ENCODE assay signal across 1 cellular context in the genomic region with DNA sequence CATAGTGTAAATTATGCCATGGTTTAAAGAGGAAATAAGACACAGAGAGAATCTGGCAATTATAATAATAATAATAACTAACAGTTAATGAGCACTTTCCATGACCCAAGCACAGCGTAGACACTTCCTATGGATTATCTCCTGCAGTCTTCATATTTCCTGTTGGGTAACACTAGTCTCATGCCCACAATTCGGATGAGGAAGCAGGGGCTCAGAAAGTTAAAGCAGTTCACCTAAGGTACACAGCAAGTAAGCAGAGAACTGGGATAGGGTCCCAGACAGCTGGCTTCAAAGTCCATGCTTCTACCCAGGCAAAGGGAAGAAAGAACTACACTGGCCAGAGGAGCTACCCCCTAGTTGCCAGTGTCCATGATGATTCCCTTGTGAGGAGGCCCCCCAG.
TF ChIP-seq lines count a peak whose summit lies in the region.

No MANE protein-coding gene starts in this region.

TF ChIP-seq in SK-N-SH treated with all-trans-retinoic acid at 6 μM for 48 hours, 23 proteins besides CTCF, POLR2A, EP300 and RAD21 (continued from another document):
- no peak for TF ChIP-seq ARNTL (CRISPR knock-in tag; IDR thresholded peaks at IDR 0.05; ENCODE audit: borderline replicate concordance, low read depth)
- TF ChIP-seq TOX (CRISPR knock-in tag; IDR thresholded peaks at IDR 0.05; ENCODE audit: borderline replicate concordance): no peak
- TF ChIP-seq TCF4 (CRISPR knock-in tag; IDR thresholded peaks at IDR 0.05; ENCODE audit: borderline replicate concordance): no peak
- TF ChIP-seq ZFP30 (CRISPR knock-in tag; IDR thresholded peaks at IDR 0.05): no peak
- no peak for TF ChIP-seq CSDC2 (CRISPR knock-in tag; IDR thresholded peaks at IDR 0.05)
- TF ChIP-seq ZNF8 (CRISPR knock-in tag; IDR thresholded peaks at IDR 0.05): no peak
- TF ChIP-seq SNAI2 (CRISPR knock-in tag; IDR thresholded peaks at IDR 0.05): no peak
- TF ChIP-seq ZFP3 (CRISPR knock-in tag; IDR thresholded peaks at IDR 0.05): no peak
- TF ChIP-seq, protein P1, sequence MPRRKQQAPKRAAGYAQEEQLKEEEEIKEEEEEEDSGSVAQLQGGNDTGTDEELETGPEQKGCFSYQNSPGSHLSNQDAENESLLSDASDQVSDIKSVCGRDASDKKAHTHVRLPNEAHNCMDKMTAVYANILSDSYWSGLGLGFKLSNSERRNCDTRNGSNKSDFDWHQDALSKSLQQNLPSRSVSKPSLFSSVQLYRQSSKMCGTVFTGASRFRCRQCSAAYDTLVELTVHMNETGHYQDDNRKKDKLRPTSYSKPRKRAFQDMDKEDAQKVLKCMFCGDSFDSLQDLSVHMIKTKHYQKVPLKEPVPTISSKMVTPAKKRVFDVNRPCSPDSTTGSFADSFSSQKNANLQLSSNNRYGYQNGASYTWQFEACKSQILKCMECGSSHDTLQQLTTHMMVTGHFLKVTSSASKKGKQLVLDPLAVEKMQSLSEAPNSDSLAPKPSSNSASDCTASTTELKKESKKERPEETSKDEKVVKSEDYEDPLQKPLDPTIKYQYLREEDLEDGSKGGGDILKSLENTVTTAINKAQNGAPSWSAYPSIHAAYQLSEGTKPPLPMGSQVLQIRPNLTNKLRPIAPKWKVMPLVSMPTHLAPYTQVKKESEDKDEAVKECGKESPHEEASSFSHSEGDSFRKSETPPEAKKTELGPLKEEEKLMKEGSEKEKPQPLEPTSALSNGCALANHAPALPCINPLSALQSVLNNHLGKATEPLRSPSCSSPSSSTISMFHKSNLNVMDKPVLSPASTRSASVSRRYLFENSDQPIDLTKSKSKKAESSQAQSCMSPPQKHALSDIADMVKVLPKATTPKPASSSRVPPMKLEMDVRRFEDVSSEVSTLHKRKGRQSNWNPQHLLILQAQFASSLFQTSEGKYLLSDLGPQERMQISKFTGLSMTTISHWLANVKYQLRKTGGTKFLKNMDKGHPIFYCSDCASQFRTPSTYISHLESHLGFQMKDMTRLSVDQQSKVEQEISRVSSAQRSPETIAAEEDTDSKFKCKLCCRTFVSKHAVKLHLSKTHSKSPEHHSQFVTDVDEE (CRISPR knock-in tag; IDR thresholded peaks at IDR 0.05): no peak
- no peak for TF ChIP-seq ZNF70 (CRISPR knock-in tag; IDR thresholded peaks at IDR 0.05)
- no peak for TF ChIP-seq GLIS3 (CRISPR knock-in tag; IDR thresholded peaks at IDR 0.05)
- TF ChIP-seq, protein P2, sequence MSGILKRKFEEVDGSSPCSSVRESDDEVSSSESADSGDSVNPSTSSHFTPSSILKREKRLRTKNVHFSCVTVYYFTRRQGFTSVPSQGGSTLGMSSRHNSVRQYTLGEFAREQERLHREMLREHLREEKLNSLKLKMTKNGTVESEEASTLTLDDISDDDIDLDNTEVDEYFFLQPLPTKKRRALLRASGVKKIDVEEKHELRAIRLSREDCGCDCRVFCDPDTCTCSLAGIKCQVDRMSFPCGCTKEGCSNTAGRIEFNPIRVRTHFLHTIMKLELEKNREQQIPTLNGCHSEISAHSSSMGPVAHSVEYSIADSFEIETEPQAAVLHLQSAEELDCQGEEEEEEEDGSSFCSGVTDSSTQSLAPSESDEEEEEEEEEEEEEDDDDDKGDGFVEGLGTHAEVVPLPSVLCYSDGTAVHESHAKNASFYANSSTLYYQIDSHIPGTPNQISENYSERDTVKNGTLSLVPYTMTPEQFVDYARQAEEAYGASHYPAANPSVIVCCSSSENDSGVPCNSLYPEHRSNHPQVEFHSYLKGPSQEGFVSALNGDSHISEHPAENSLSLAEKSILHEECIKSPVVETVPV (CRISPR knock-in tag; IDR thresholded peaks at IDR 0.05): no peak
- TF ChIP-seq OSR1 (CRISPR knock-in tag; IDR thresholded peaks at IDR 0.05): no peak
